16 cellular contexts compared by ENCODE assay signal in the genomic region with DNA sequence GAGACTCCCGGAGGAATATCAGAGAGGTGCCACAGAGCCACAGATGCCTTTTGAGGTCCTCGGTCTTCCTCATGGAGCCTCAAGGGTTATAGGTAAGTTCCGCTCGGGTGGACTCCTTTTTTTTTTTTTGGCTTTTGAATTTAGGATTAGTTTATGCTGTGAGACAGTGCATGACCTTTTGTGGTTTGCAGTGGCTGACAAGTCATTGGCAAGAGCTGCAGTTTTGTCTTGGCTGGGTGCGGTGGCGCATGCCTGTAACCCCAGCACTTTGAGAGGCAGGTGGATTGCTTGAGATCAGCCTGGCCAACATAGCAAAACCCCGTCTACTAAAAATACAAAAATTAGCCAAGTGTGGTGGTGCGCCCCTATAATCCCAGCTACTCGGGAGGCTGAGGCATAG. TPM values are rescaled to one million over a fixed set of nuclear protein-coding genes. Genes with fewer than 3 reads are reported as not detected.
A peak's percentile ranks its signal among the peaks of the same experiment; 100 is the strongest.
DNase-seq lines count a peak whose midpoint lies in the region; ATAC-seq and TF ChIP-seq lines count a peak whose summit lies in the region.
"Had no signal": no experiment of that assay in that cellular context is flagged by ENCODE, and none has a peak within 500 bp of the region (broad histone marks: within the 10 kb centered on the region; RNA-seq: fewer than 3 reads in every experiment).

No MANE protein-coding gene starts in this region.

- peaks cover 2% of the 10 kb centered on the region for H3K36me3 Mint-ChIP-seq in stimulated activated effector memory CD8-positive, alpha-beta T cell treated with anti-CD3 and anti-CD28 coated beads, Interleukin-12 subunit alpha, Interleukin-12 subunit beta, amount 100 ng/mL, for 72 hours
- H3K36me3 Mint-ChIP-seq: activated naive CD8-positive, alpha-beta T cell treated with anti-CD3 and anti-CD28 coated beads, Interleukin-2, amount 10 ng/mL, durations not matched to agents 7 days and 5 days; natural killer cell had no signal

- peak; percentile 58 for DNase-seq in GM12865 (ENCODE audit: low read depth)
- peak; percentile 9 for DNase-seq in glomerular visceral epithelial cell (ENCODE audit: extremely low spot score)
- no peak for DNase-seq in dermis blood vessel endothelial cell
- DNase-seq in NCI-H2029 treated with DMSO at 0.1 percent for 48 hours (lab: John Stamatoyannopoulos, UW) = no peak
- DNase-seq in stimulated activated effector memory CD8-positive, alpha-beta T cell treated with anti-CD3 and anti-CD28 coated beads, Interleukin-12 subunit alpha, Interleukin-12 subunit beta, amount 100 ng/mL, for 72 hours (ENCODE audit: low spot score in 2 of 2) = no peak
- DNase-seq in NCI-H1694 (lab: John Stamatoyannopoulos, UW) = no peak
- DNase-seq: activated naive CD8-positive, alpha-beta T cell treated with anti-CD3 and anti-CD28 coated beads, Interleukin-2, amount 10 ng/mL, durations not matched to agents 7 days and 5 days; caudate nucleus; effector memory CD4-positive, alpha-beta T cell; natural killer cell; NCI-H1048; transverse colon had no signal

- no peak overlapping the region for H3K4me3 Mint-ChIP-seq in stimulated activated effector memory CD8-positive, alpha-beta T cell treated with anti-CD3 and anti-CD28 coated beads, Interleukin-12 subunit alpha, Interleukin-12 subunit beta, amount 100 ng/mL, for 72 hours
- H3K4me3 Mint-ChIP-seq: activated naive CD8-positive, alpha-beta T cell treated with anti-CD3 and anti-CD28 coated beads, Interleukin-2, amount 10 ng/mL, durations not matched to agents 7 days and 5 days; CD14-positive monocyte; natural killer cell had no signal

- H3K27ac Mint-ChIP-seq in stimulated activated effector memory CD8-positive, alpha-beta T cell treated with anti-CD3 and anti-CD28 coated beads, Interleukin-12 subunit alpha, Interleukin-12 subunit beta, amount 100 ng/mL, for 72 hours = no peak overlapping the region
- H3K27ac Mint-ChIP-seq: activated naive CD8-positive, alpha-beta T cell treated with anti-CD3 and anti-CD28 coated beads, Interleukin-2, amount 10 ng/mL, durations not matched to agents 7 days and 5 days; natural killer cell had no signal

- no peaks in the 10 kb centered on the region for H3K9me3 Mint-ChIP-seq in stimulated activated effector memory CD8-positive, alpha-beta T cell treated with anti-CD3 and anti-CD28 coated beads, Interleukin-12 subunit alpha, Interleukin-12 subunit beta, amount 100 ng/mL, for 72 hours
- H3K9me3 Mint-ChIP-seq: activated naive CD8-positive, alpha-beta T cell treated with anti-CD3 and anti-CD28 coated beads, Interleukin-2, amount 10 ng/mL, durations not matched to agents 7 days and 5 days; CD14-positive monocyte; natural killer cell had no signal

- ATAC-seq in GM19351 (IDR thresholded peaks at IDR 0.05; ENCODE audit: unreplicated experiment) (peak; percentile 27), HG03378 (IDR thresholded peaks at IDR 0.05; ENCODE audit: unreplicated experiment) (peak; percentile 51)
- no peak for ATAC-seq in stimulated activated effector memory CD8-positive, alpha-beta T cell treated with anti-CD3 and anti-CD28 coated beads, Interleukin-12 subunit alpha, Interleukin-12 subunit beta, amount 100 ng/mL, for 72 hours
- ATAC-seq: natural killer cell had no signal

- H3K4me3 ChIP-seq in GM12865 (ENCODE audit: low read depth, low read length) = no peak overlapping the region
- H3K4me3 ChIP-seq: SJSA1, transverse colon had no signal

- H3K4me1 Mint-ChIP-seq in stimulated activated effector memory CD8-positive, alpha-beta T cell treated with anti-CD3 and anti-CD28 coated beads, Interleukin-12 subunit alpha, Interleukin-12 subunit beta, amount 100 ng/mL, for 72 hours = peaks cover 6% of the 10 kb centered on the region
- H3K4me1 Mint-ChIP-seq: natural killer cell had no signal

- no peak for TF ChIP-seq CTCF in GM12865 (IDR thresholded peaks at IDR 0.05; ENCODE audit: insufficient read depth, low read depth, low read length, missing control alignments)

RNA-seq across cellular contexts. Expression of a gene that starts 4.5 kb away (rescaled TPM):
- 82.4 and 117 TPM in 2 replicates for total RNA-seq in dermis blood vessel endothelial cell

RNA-seq across cellular contexts. Expression of a gene that starts 58.0 kb away (rescaled TPM):
- 11.7 and 16.8 TPM in 2 replicates for total RNA-seq in dermis blood vessel endothelial cell

Comparison
In these comparisons a context has a peak if more than half of its experiments do, and no peak if none do; other contexts are left out.
1. DNase-seq: peak in GM12865 (single experiment) and glomerular visceral epithelial cell (single experiment); none in dermis blood vessel endothelial cell (single experiment), NCI-H2029 treated with DMSO at 0.1 percent for 48 hours (single experiment), stimulated activated effector memory CD8-positive, alpha-beta T cell treated with anti-CD3 and anti-CD28 coated beads, Interleukin-12 subunit alpha, Interleukin-12 subunit beta, amount 100 ng/mL, for 72 hours (0 of 2) and NCI-H1694 (single experiment).